Comparison of ENCODE assay signal across 12 cellular contexts in genomic region chr22:40220316-40221054, GRCh38. TPM values are rescaled to one million over a fixed set of nuclear protein-coding genes. Genes with fewer than 3 reads are reported as not detected.
DNase-seq lines count a peak whose midpoint lies in the region; ATAC-seq, FAIRE-seq and TF ChIP-seq lines count a peak whose summit lies in the region.
"Had no signal": no experiment of that assay in that cellular context is flagged by ENCODE, and none has a peak within 500 bp of the region (broad histone marks: within the 10 kb centered on the region; RNA-seq: fewer than 3 reads in every experiment).

No MANE protein-coding gene starts in this region.

- DNase-seq in IMR-90 = no peak
- peak; percentile 62 for DNase-seq in MCF 10A (ENCODE audit: unreplicated experiment)
- no peak for DNase-seq in keratinocyte (ENCODE audit: low read depth, low spot score)
- DNase-seq in stimulated activated effector memory CD8-positive, alpha-beta T cell treated with anti-CD3 and anti-CD28 coated beads, Interleukin-12 subunit alpha, Interleukin-12 subunit beta, amount 100 ng/mL, for 72 hours (ENCODE audit: low spot score in 2 of 2) = no peak
- DNase-seq in cerebellar cortex (ENCODE audit: low spot score) = no peak
- DNase-seq in stimulated activated naive B cell treated with anti-CD40 and anti-IgM and Interleukin-4, amounts not matched to agents 10 μg/mL and 1 μg/mL and 100 μg/mL, for 72 hours = no peak
- no peak for DNase-seq in cerebellum (ENCODE audit: low spot score)
- DNase-seq: MG63; Peyer's patch; stimulated activated CD4-positive, alpha-beta T cell treated with anti-CD3 and anti-CD28 coated beads, Interleukin-4, amount 100 ng/mL, for 24 hours had no signal

- no peak overlapping the region for H4K91ac ChIP-seq in IMR-90 (ENCODE audit: insufficient read depth, low read depth, low read length)

- peaks cover 28% of the 10 kb centered on the region for H3K9me1 ChIP-seq in IMR-90 (ENCODE audit: insufficient read depth, low read length)
- H3K9me1 ChIP-seq in keratinocyte (ENCODE audit: control insufficient read depth, extremely low read depth, insufficient read depth, low read length) = peaks cover 4% of the 10 kb centered on the region

- H3K36me3 Mint-ChIP-seq in MCF 10A (ENCODE audit: insufficient read depth, unreplicated experiment) = no peaks in the 10 kb centered on the region
- H3K36me3 Mint-ChIP-seq in stimulated activated effector memory CD8-positive, alpha-beta T cell treated with anti-CD3 and anti-CD28 coated beads, Interleukin-12 subunit alpha, Interleukin-12 subunit beta, amount 100 ng/mL, for 72 hours = no peaks in the 10 kb centered on the region
- H3K36me3 Mint-ChIP-seq in stimulated activated naive B cell treated with anti-CD40 and anti-IgM and Interleukin-4, amounts not matched to agents 10 μg/mL and 1 μg/mL and 100 μg/mL, for 72 hours = peaks cover 9 to 31% of the 10 kb centered on the region in 2 donors
- H3K36me3 Mint-ChIP-seq: activated naive CD4-positive, alpha-beta T cell treated with anti-CD3 and anti-CD28 coated beads, Interleukin-2, amount 50 U/mL, for 72 hours had no signal

- no peak overlapping the region for H3K56ac ChIP-seq in IMR-90 (ENCODE audit: extremely low read depth, insufficient read depth, low read length)

- H3K4me3 Mint-ChIP-seq in MCF 10A (ENCODE audit: unreplicated experiment) = peak overlapping the region; percentile 14
- no peak overlapping the region for H3K4me3 Mint-ChIP-seq in stimulated activated effector memory CD8-positive, alpha-beta T cell treated with anti-CD3 and anti-CD28 coated beads, Interleukin-12 subunit alpha, Interleukin-12 subunit beta, amount 100 ng/mL, for 72 hours
- H3K4me3 Mint-ChIP-seq in stimulated activated naive B cell treated with anti-CD40 and anti-IgM and Interleukin-4, amounts not matched to agents 10 μg/mL and 1 μg/mL and 100 μg/mL, for 72 hours = no peak overlapping the region

- no peak overlapping the region for H3K4ac ChIP-seq in IMR-90 (ENCODE audit: low read depth, low read length)

- no peak overlapping the region for H3K23ac ChIP-seq in IMR-90 (ENCODE audit: low read depth, low read length)

- dilution Hi-C loops in IMR-90 (cut with HindIII; ENCODE audit: low sequenced_read_pairs, unreplicated experiment) = no loop called here
- dilution Hi-C loops in keratinocyte (cut with MboI; ENCODE audit: extremely low pct_ligation_motif_present, low sequenced_read_pairs) = no loop called here

- WGBS in IMR-90 (ENCODE audit: extremely low coverage in 2 of 2, insufficient read length in 1 of 2), 2 experiments = no CpG with 5 or more reads among the region's 8 CpGs

- H3K27ac ChIP-seq in IMR-90 (ENCODE audit: insufficient read depth, low read length) (no peak overlapping the region), keratinocyte (ENCODE audit: control insufficient read depth, insufficient read depth, low read length) (peak overlapping the region; percentile 70)

- H3K27me3 Mint-ChIP-seq in MCF 10A (ENCODE audit: insufficient read depth, unreplicated experiment) = no peaks in the 10 kb centered on the region
- H3K27me3 Mint-ChIP-seq in stimulated activated naive B cell treated with anti-CD40 and anti-IgM and Interleukin-4, amounts not matched to agents 10 μg/mL and 1 μg/mL and 100 μg/mL, for 72 hours = no peaks in the 10 kb centered on the region

- in situ Hi-C loops in IMR-90 (cut with MboI; ENCODE audit: low sequenced_read_pairs) = no loop called here

- H3K4me3 ChIP-seq in IMR-90 (ENCODE audit: insufficient read depth, low read depth, low read length) (no peak overlapping the region), keratinocyte (ENCODE audit: control insufficient read depth in 2 of 3, extremely low read depth in 1 of 3, insufficient read depth in 2 of 3, low read depth in 1 of 3, low read length in 3 of 3) (peak overlapping the region in 2 of 3 experiments; percentile 48 to 56)
- H3K4me3 ChIP-seq: MG63, Peyer's patch had no signal

- no peak overlapping the region for H2AK9ac ChIP-seq in IMR-90 (replicated peaks; ENCODE audit: low read depth, low read length, poor library complexity)

- no peaks in the 10 kb centered on the region for H3K36me3 ChIP-seq in IMR-90 (ENCODE audit: control insufficient read depth, insufficient read depth, low read length)
- H3K36me3 ChIP-seq in keratinocyte (ENCODE audit: control insufficient read depth in 2 of 2, extremely low read depth in 1 of 2, insufficient read depth in 2 of 2, low read length in 2 of 2) = no peaks in the 10 kb centered on the region
- H3K36me3 ChIP-seq: MG63, Peyer's patch had no signal

- H3K14ac ChIP-seq in IMR-90 (replicated peaks; ENCODE audit: low read depth, low read length) = no peak overlapping the region

- H2AFZ ChIP-seq in IMR-90 (replicated peaks; ENCODE audit: low read length, poor library complexity) (no peak overlapping the region), keratinocyte (ENCODE audit: control insufficient read depth, low read length) (peak overlapping the region; percentile 83)

- H4K5ac ChIP-seq in IMR-90 (ENCODE audit: low read depth, low read length) = no peak overlapping the region

- TF ChIP-seq CTCF in IMR-90 (conservative IDR thresholded peaks at IDR 0.05; ENCODE audit: low read depth, low read length) = no peak
- TF ChIP-seq CTCF in MCF 10A (IDR thresholded peaks at IDR 0.05; ENCODE audit: unreplicated experiment) = no peak
- TF ChIP-seq CTCF in keratinocyte (optimal IDR thresholded peaks at IDR 0.05 in 1 of 3, IDR thresholded peaks at IDR 0.05 in 1 of 3, conservative IDR thresholded peaks at IDR 0.05 in 1 of 3; ENCODE audit: extremely low read depth in 1 of 3, insufficient read depth in 2 of 3, low read length in 3 of 3) = no peak

- no peak overlapping the region for H2BK120ac ChIP-seq in IMR-90 (ENCODE audit: low read depth, low read length)

- peak overlapping the region; percentile 46; the same call in 1 of the 2 replicates for H3K4me2 ChIP-seq in IMR-90 (ENCODE audit: low read depth, low read length)
- peak overlapping the region; percentile 78 for H3K4me2 ChIP-seq in keratinocyte (ENCODE audit: control insufficient read depth, extremely low read depth, insufficient read depth, low read depth, low read length)

- no peaks in the 10 kb centered on the region for H3K9me3 ChIP-seq in IMR-90 (ENCODE audit: control insufficient read depth, insufficient read depth, low read length)
- H3K9me3 ChIP-seq in keratinocyte (ENCODE audit: control insufficient read depth, low read depth, low read length) = no peaks in the 10 kb centered on the region
- H3K9me3 ChIP-seq: MG63, Peyer's patch had no signal

- no peaks in the 10 kb centered on the region for H3K27me3 ChIP-seq in IMR-90 (ENCODE audit: control insufficient read depth, insufficient read depth, low read length)
- no peaks in the 10 kb centered on the region for H3K27me3 ChIP-seq in keratinocyte (ENCODE audit: control insufficient read depth, extremely low read depth, insufficient read depth, low read length)
- H3K27me3 ChIP-seq: MG63, Peyer's patch had no signal

- H3K4me1 ChIP-seq in IMR-90 (ENCODE audit: control insufficient read depth, insufficient read depth, low read length) = peaks cover 12% of the 10 kb centered on the region
- H3K4me1 ChIP-seq in keratinocyte (ENCODE audit: control insufficient read depth, extremely low read depth, insufficient read depth, low read length) = peaks cover 30% of the 10 kb centered on the region

- no peaks in the 10 kb centered on the region for H3K9me3 Mint-ChIP-seq in MCF 10A (ENCODE audit: unreplicated experiment)
- no peaks in the 10 kb centered on the region for H3K9me3 Mint-ChIP-seq in stimulated activated effector memory CD8-positive, alpha-beta T cell treated with anti-CD3 and anti-CD28 coated beads, Interleukin-12 subunit alpha, Interleukin-12 subunit beta, amount 100 ng/mL, for 72 hours
- H3K9me3 Mint-ChIP-seq in stimulated activated naive B cell treated with anti-CD40 and anti-IgM and Interleukin-4, amounts not matched to agents 10 μg/mL and 1 μg/mL and 100 μg/mL, for 72 hours = peaks cover 0 to 1% of the 10 kb centered on the region in 2 donors
- H3K9me3 Mint-ChIP-seq: activated naive CD4-positive, alpha-beta T cell treated with anti-CD3 and anti-CD28 coated beads, Interleukin-2, amount 50 U/mL, for 72 hours had no signal

- H4K8ac ChIP-seq in IMR-90 (ENCODE audit: low read depth in 2 of 2, low read length in 2 of 2) = no peak overlapping the region

- H3K9ac ChIP-seq in IMR-90 (ENCODE audit: low read depth, low read length) (no peak overlapping the region), keratinocyte (ENCODE audit: control insufficient read depth, extremely low read depth, insufficient read depth, low read length) (peak overlapping the region; percentile 57)

- H3K18ac ChIP-seq in IMR-90 (ENCODE audit: low read depth, low read length) = no peak overlapping the region

- H2AK5ac ChIP-seq in IMR-90 (ENCODE audit: low read depth, low read length) = no peak overlapping the region; the same call in 1 of the 2 replicates

- H3K27ac Mint-ChIP-seq in MCF 10A (ENCODE audit: low read depth, unreplicated experiment) = peak overlapping the region; percentile 70
- peak overlapping the region; percentile 93 for H3K27ac Mint-ChIP-seq in stimulated activated effector memory CD8-positive, alpha-beta T cell treated with anti-CD3 and anti-CD28 coated beads, Interleukin-12 subunit alpha, Interleukin-12 subunit beta, amount 100 ng/mL, for 72 hours
- H3K27ac Mint-ChIP-seq in stimulated activated naive B cell treated with anti-CD40 and anti-IgM and Interleukin-4, amounts not matched to agents 10 μg/mL and 1 μg/mL and 100 μg/mL, for 72 hours = no peak overlapping the region

- peaks cover 44% of the 10 kb centered on the region for H3K79me2 ChIP-seq in keratinocyte (ENCODE audit: control insufficient read depth, insufficient read depth, low read length)

- peaks cover 49 to 82% of the 10 kb centered on the region in 2 experiments for H3K79me1 ChIP-seq in IMR-90 (ENCODE audit: low read depth in 1 of 2, low read length in 2 of 2)

- peak; percentile 94 for FAIRE-seq in keratinocyte (lab: Jason Lieb, UNC)

- intact Hi-C loops in IMR-90 (cut with micrococcal nuclease) (no loop called here), MCF 10A (cut with micrococcal nuclease) (no loop called here)

- BruUV-seq in IMR-90 (replicated peaks; lab: Mats Ljungman, UMichigan) (no TSS peak), MCF 10A (replicated peaks; lab: Mats Ljungman, UMichigan) (no TSS peak)

- no peak overlapping the region for H2BK15ac ChIP-seq in IMR-90 (ENCODE audit: low read depth, low read length)

- H2BK20ac ChIP-seq in IMR-90 (ENCODE audit: low read depth, low read length) = no peak overlapping the region

- ATAC-seq in IMR-90 (ENCODE audit: low read depth) (peak; percentile 56), HG03159 (IDR thresholded peaks at IDR 0.05; ENCODE audit: unreplicated experiment) (no peak)
- ATAC-seq in stimulated activated effector memory CD8-positive, alpha-beta T cell treated with anti-CD3 and anti-CD28 coated beads, Interleukin-12 subunit alpha, Interleukin-12 subunit beta, amount 100 ng/mL, for 72 hours = no peak
- no peak for ATAC-seq in stimulated activated naive B cell treated with anti-CD40 and anti-IgM and Interleukin-4, amounts not matched to agents 10 μg/mL and 1 μg/mL and 100 μg/mL, for 72 hours (replicated peaks)
- ATAC-seq: activated naive CD4-positive, alpha-beta T cell treated with anti-CD3 and anti-CD28 coated beads, Interleukin-2, amount 50 U/mL, for 72 hours had no signal

- no peak overlapping the region for H2BK5ac ChIP-seq in IMR-90 (ENCODE audit: low read depth, low read length, poor library complexity, severe bottlenecking)

- TF ChIP-seq RAD21 in IMR-90 (IDR thresholded peaks at IDR 0.05; ENCODE audit: low read length) = no peak

- TF ChIP-seq POLR2A in IMR-90 (IDR thresholded peaks at IDR 0.05; ENCODE audit: low read depth, low read length) = no peak

- POLR2A ChIA-PET in IMR-90 (lab: Charles Lee; ENCODE audit: unreplicated experiment) = no interaction called here
- POLR2A ChIA-PET in MCF 10A (lab: Yijun Ruan, JAX) = interaction anchor here (0.7 to 2.5 kb wide), 13 partner anchors 8 to 126 kb away, joined by 3 to 23 read pairs (median 4); partner anchors contain the start of genes ADSL and TNRC6B

- peaks cover 56% of the 10 kb centered on the region for H3K4me1 Mint-ChIP-seq in MCF 10A (ENCODE audit: insufficient read depth, unreplicated experiment)
- peaks cover 69% of the 10 kb centered on the region for H3K4me1 Mint-ChIP-seq in stimulated activated effector memory CD8-positive, alpha-beta T cell treated with anti-CD3 and anti-CD28 coated beads, Interleukin-12 subunit alpha, Interleukin-12 subunit beta, amount 100 ng/mL, for 72 hours
- peaks cover 48 to 73% of the 10 kb centered on the region in 2 donors for H3K4me1 Mint-ChIP-seq in stimulated activated naive B cell treated with anti-CD40 and anti-IgM and Interleukin-4, amounts not matched to agents 10 μg/mL and 1 μg/mL and 100 μg/mL, for 72 hours

- peaks cover 68% of the 10 kb centered on the region for H4K20me1 ChIP-seq in IMR-90 (ENCODE audit: insufficient read depth, low read length)
- no peaks in the 10 kb centered on the region for H4K20me1 ChIP-seq in keratinocyte (ENCODE audit: control insufficient read depth, extremely low read depth, insufficient read depth, low read length)

- CTCF ChIA-PET in IMR-90 (lab: Yijun Ruan, JAX) (interaction anchor here (0.5 kb wide), 1 partner anchor 119 kb away, joined by 5 read pairs; no protein-coding TSS in a partner anchor), MCF 10A (lab: Yijun Ruan, JAX) (interaction anchor here (0.6 to 0.7 kb wide), 2 partner anchors 13 to 58 kb away, joined by 3 to 4 read pairs; no protein-coding TSS in a partner anchor)

RNA-seq across cellular contexts. Expression of gene TNRC6B, which starts 42.8 kb away (rescaled TPM):
- total RNA-seq in IMR-90 (2012; rRNA removed) (14.7 and 17.0 TPM in 2 replicates), MCF 10A (2022) (27.1 and 39.3 TPM in 2 replicates), cerebellum (70.7 TPM)
- polyA plus RNA-seq in IMR-90 (2012; rRNA removed) (3.9 and 4.8 TPM in 2 replicates), keratinocyte (5.6 to 6.2 TPM (median 5.9 TPM) in 3 replicates)
- 0.79 and 2.9 TPM in 2 replicates for polyA plus RNA-seq in IMR-90 (2012; cell fraction: cytosol; rRNA removed)
- polyA plus RNA-seq in IMR-90 (2012; cell fraction: nucleus; rRNA removed; ENCODE audit: low replicate concordance) = 3.7 and 4.7 TPM in 2 replicates
- polyA plus RNA-seq in keratinocyte (2011; ENCODE audit: low read depth) = 14.4 TPM
- 2.9 and 3.2 TPM in 2 replicates for polyA plus RNA-seq in keratinocyte (2011; cell fraction: cytosol; rRNA removed)
- polyA plus RNA-seq in keratinocyte (2011; cell fraction: nucleus; rRNA removed) = 15.5 and 19.1 TPM in 2 replicates
- 4.6 and 7.8 TPM in 2 replicates for polyA plus RNA-seq in keratinocyte (2012; ENCODE audit: low replicate concordance)
- 32.5 to 38.7 TPM (median 34.5 TPM) in 3 replicates for polyA minus RNA-seq in keratinocyte
- polyA minus RNA-seq in keratinocyte (2011; cell fraction: cytosol; rRNA and poly(A)+ RNA removed) = 14.2 TPM
- polyA minus RNA-seq in keratinocyte (2011; cell fraction: nucleus; rRNA and poly(A)+ RNA removed) = 33.3 and 61.8 TPM in 2 replicates
